ENCODE assay signal across 8 cellular contexts in the genomic region with DNA sequence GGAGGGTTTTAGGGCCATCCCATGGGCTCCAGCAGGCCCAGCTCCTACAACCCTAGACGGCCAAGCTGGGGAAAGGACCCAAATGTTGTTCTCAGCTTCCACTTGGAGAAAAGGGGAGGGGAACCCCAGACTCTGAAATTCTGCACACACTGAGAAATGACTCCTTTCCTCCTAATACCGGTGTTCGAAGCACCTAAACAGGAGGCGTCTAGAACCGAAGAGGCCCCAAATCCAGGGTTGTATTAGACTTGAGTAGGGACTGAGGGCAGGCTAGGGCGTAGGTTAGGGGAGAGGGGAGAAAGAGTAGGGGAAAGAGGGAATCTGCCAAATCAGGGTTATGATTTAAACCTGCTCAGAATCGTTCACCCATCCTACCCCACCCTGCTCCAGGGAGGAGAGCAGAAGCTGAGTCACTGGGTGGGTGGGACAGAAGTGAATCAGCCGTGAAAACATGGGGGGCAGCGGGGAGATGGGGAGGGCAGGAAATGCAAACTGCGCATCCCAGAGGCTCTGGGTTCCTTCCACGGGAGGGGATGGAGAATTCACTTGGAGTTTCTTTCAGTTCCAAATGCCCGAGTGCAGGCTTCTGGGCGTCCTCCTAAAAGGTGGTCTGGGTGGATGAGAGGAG. TPM values are rescaled to one million over a fixed set of nuclear protein-coding genes. Genes with fewer than 3 reads are reported as not detected.
DNase-seq lines count a peak whose midpoint lies in the region; ATAC-seq and TF ChIP-seq lines count a peak whose summit lies in the region.

No MANE protein-coding gene starts in this region.

- CTCF ChIA-PET in activated CD4-positive, alpha-beta T cell treated with anti-CD3 and anti-CD28 coated beads for 36 hours (lab: Charles Lee) = interaction anchor here (0.6 to 7.5 kb wide), 23 partner anchors 9 to 330 kb away, joined by 3 to 277 read pairs (median 4); a partner anchor contains a TSS

- no peaks in the 10 kb centered on the region for H3K36me3 Mint-ChIP-seq in activated CD4-positive, alpha-beta T cell treated with anti-CD3 and anti-CD28 coated beads for 36 hours (ENCODE audit: low read depth)

- TF ChIP-seq CTCF in fibroblast of the aortic adventitia (IDR thresholded peaks at IDR 0.05; ENCODE audit: insufficient read depth, low read length) = no peak

- H3K4me3 ChIP-seq in fibroblast of the aortic adventitia (ENCODE audit: low read depth, low read length) = peak overlapping the region; percentile 83

- POLR2A ChIA-PET in activated CD4-positive, alpha-beta T cell treated with anti-CD3 and anti-CD28 coated beads for 36 hours (lab: Charles Lee) = interaction anchor here (1.1 to 2.8 kb wide), 2 partner anchors 19 to 33 kb away, joined by 3 to 13 read pairs; a partner anchor contains a TSS

- peak; percentile 37 for ATAC-seq in activated CD4-positive, alpha-beta T cell treated with anti-CD3 and anti-CD28 coated beads for 36 hours
- ATAC-seq in HG03565 (IDR thresholded peaks at IDR 0.05; ENCODE audit: unreplicated experiment) = no peak

- H3K27me3 Mint-ChIP-seq in activated CD4-positive, alpha-beta T cell treated with anti-CD3 and anti-CD28 coated beads for 36 hours = peaks cover 12% of the 10 kb centered on the region

- peak overlapping the region; percentile 89 for H3K27ac Mint-ChIP-seq in activated CD4-positive, alpha-beta T cell treated with anti-CD3 and anti-CD28 coated beads for 36 hours

- no peaks in the 10 kb centered on the region for H3K9me3 Mint-ChIP-seq in activated CD4-positive, alpha-beta T cell treated with anti-CD3 and anti-CD28 coated beads for 36 hours (ENCODE audit: low read depth)

- H3K4me3 Mint-ChIP-seq in activated CD4-positive, alpha-beta T cell treated with anti-CD3 and anti-CD28 coated beads for 36 hours = peak overlapping the region; percentile 72

- intact Hi-C loops in activated CD4-positive, alpha-beta T cell treated with anti-CD3 and anti-CD28 coated beads for 36 hours (cut with DNase I, micrococcal nuclease) = loop anchor here (1.0 kb wide), 1 partner anchor 19 kb away; a partner anchor contains a TSS

- peak; percentile 72 for DNase-seq in activated CD4-positive, alpha-beta T cell treated with anti-CD3 and anti-CD28 coated beads for 36 hours
- DNase-seq in activated CD4-positive, alpha-beta T cell treated with anti-CD3 and anti-CD28 coated beads, Interleukin-2, amount 50 U/mL, for 1 hour = no peak
- DNase-seq in activated T-cell treated with anti-CD3 and anti-CD28 coated beads for 4 hours (peak; percentile 29), fibroblast of the aortic adventitia (ENCODE audit: low read depth) (peak; percentile 80), occipital lobe (lab: John Stamatoyannopoulos, UW) (peak; percentile 47), NCI-H2107 treated with DMSO at 0.1 percent for 48 hours (lab: John Stamatoyannopoulos, UW; ENCODE audit: unreplicated experiment) (no peak), mucosa of gallbladder (ENCODE audit: low spot score) (no peak)

- peaks cover 37% of the 10 kb centered on the region for H3K4me1 Mint-ChIP-seq in activated CD4-positive, alpha-beta T cell treated with anti-CD3 and anti-CD28 coated beads for 36 hours

RNA-seq across cellular contexts. Expression of a gene that starts 1.0 kb away (rescaled TPM):
- 1 to 10 TPM; 1.3 to 2.4 TPM for total RNA-seq in activated CD4-positive, alpha-beta T cell treated with anti-CD3 and anti-CD28 coated beads for 36 hours
- 723 and 2,626 TPM in 2 replicates for total RNA-seq in fibroblast of the aortic adventitia (ENCODE audit: low replicate concordance)
- total RNA-seq in occipital lobe = 6.2 TPM
- 22.8 TPM for total RNA-seq in mucosa of gallbladder

RNA-seq across cellular contexts. Expression of a gene that starts 4.8 kb away (rescaled TPM):
- under 1 TPM; 0.57 to 0.79 TPM for total RNA-seq in activated CD4-positive, alpha-beta T cell treated with anti-CD3 and anti-CD28 coated beads for 36 hours
- 0.09 TPM in 1 of 2 replicates, not detected in the other for total RNA-seq in fibroblast of the aortic adventitia (ENCODE audit: low replicate concordance)
- total RNA-seq in occipital lobe = not detected
- 0.75 TPM for total RNA-seq in mucosa of gallbladder

RNA-seq across cellular contexts. Expression of a gene that starts 19.3 kb away (rescaled TPM):
- 10 to 100 TPM; 13.7 to 18.2 TPM for total RNA-seq in activated CD4-positive, alpha-beta T cell treated with anti-CD3 and anti-CD28 coated beads for 36 hours
- total RNA-seq in fibroblast of the aortic adventitia (ENCODE audit: low replicate concordance) = 27.1 and 33.0 TPM in 2 replicates
- total RNA-seq in occipital lobe = 29.6 TPM
- total RNA-seq in mucosa of gallbladder = 68.4 TPM

RNA-seq across cellular contexts. Expression of a gene that starts 48.6 kb away (rescaled TPM):
- 1 to 10 TPM in 1 of 2 experiments, under 1 TPM in 1; 0.77 to 2.4 TPM for total RNA-seq in activated CD4-positive, alpha-beta T cell treated with anti-CD3 and anti-CD28 coated beads for 36 hours
- 60.5 and 77.4 TPM in 2 replicates for total RNA-seq in fibroblast of the aortic adventitia (ENCODE audit: low replicate concordance)
- total RNA-seq in occipital lobe = 11.1 TPM
- 124 TPM for total RNA-seq in mucosa of gallbladder

Comparison
In these comparisons a context has a peak if more than half of its experiments do, and no peak if none do; other contexts are left out.
1. DNase-seq: peak in activated CD4-positive, alpha-beta T cell treated with anti-CD3 and anti-CD28 coated beads for 36 hours (single experiment), activated T-cell treated with anti-CD3 and anti-CD28 coated beads for 4 hours (single experiment), fibroblast of the aortic adventitia (single experiment) and occipital lobe (single experiment); none in activated CD4-positive, alpha-beta T cell treated with anti-CD3 and anti-CD28 coated beads, Interleukin-2, amount 50 U/mL, for 1 hour (single experiment), NCI-H2107 treated with DMSO at 0.1 percent for 48 hours (single experiment) and mucosa of gallbladder (single experiment).
2. RNA of a gene that starts 1.0 kb away (total RNA-seq): 723 to 2,626 TPM in fibroblast of the aortic adventitia; 22.8 TPM in mucosa of gallbladder (single experiment), 6.2 TPM in occipital lobe (single experiment) and 1.3 to 2.4 TPM in activated CD4-positive, alpha-beta T cell treated with anti-CD3 and anti-CD28 coated beads for 36 hours; every median in the first group is over 10 times any median in the second.